Comparison of ENCODE assay signal across 16 cellular contexts in the genomic region with DNA sequence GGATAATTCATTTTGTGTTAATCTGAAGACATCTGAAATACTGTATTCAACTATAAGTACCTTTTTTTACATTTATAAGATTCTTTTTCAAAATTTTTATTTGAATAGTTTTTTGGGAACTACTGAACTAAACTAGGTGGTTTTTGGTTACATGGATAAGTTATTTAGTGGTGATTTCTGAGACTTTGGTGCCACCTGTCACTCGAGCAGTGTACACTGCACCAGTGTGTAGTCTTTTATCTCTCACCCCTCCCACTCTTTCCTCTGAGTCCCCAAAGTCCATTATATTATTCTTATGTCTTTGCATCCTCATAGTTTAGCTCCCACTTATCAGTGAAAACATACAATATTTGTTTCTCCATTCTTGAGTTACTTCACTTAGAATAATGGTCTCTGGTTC. TPM values are rescaled to one million over a fixed set of nuclear protein-coding genes. Genes with fewer than 3 reads are reported as not detected.
"Had no signal": no experiment of that assay in that cellular context is flagged by ENCODE, and none has a peak within 500 bp of the region (broad histone marks: within the 10 kb centered on the region; RNA-seq: fewer than 3 reads in every experiment).

No MANE protein-coding gene starts in this region.

- H3K36me3 ChIP-seq: ascending aorta, ovary, sigmoid colon, thoracic aorta, upper lobe of right lung had no signal

- ATAC-seq: upper lobe of right lung had no signal

- H3K27ac ChIP-seq: ascending aorta, dorsolateral prefrontal cortex, ovary, sigmoid colon, thoracic aorta, upper lobe of right lung had no signal

- H3K27ac Mint-ChIP-seq: activated naive CD4-positive, alpha-beta T cell treated with anti-CD3 and anti-CD28 coated beads, Interleukin-2, amount 10 ng/mL, durations not matched to agents 7 days and 5 days; activated T-helper 2 cell treated with anti-CD3 and anti-CD28 coated beads, Interferon-gamma antibody, Interleukin-2, Interleukin-4, amounts not matched to agents 10 μg/mL and 5 μg/mL and 100 μg/mL, durations not matched to agents 14 hours and 24 hours and 36 hours had no signal

- H3K4me3 Mint-ChIP-seq: activated naive CD4-positive, alpha-beta T cell treated with anti-CD3 and anti-CD28 coated beads, Interleukin-2, amount 10 ng/mL, durations not matched to agents 7 days and 5 days had no signal

- H3K4me3 ChIP-seq: ascending aorta, dorsolateral prefrontal cortex, lung, ovary, sigmoid colon, thoracic aorta, upper lobe of right lung had no signal

- H3K4me1 Mint-ChIP-seq: activated naive CD4-positive, alpha-beta T cell treated with anti-CD3 and anti-CD28 coated beads, Interleukin-2, amount 10 ng/mL, durations not matched to agents 7 days and 5 days had no signal

- H3K36me3 Mint-ChIP-seq: activated naive CD4-positive, alpha-beta T cell treated with anti-CD3 and anti-CD28 coated beads, Interleukin-2, amount 10 ng/mL, durations not matched to agents 7 days and 5 days had no signal

- H3K27me3 ChIP-seq: ascending aorta, ovary, sigmoid colon, upper lobe of right lung had no signal

- H3K9me3 ChIP-seq: ascending aorta, ovary, sigmoid colon, thoracic aorta, upper lobe of right lung had no signal

- DNase-seq: activated CD4-positive, CD25-positive, alpha-beta regulatory T cell treated with anti-CD3 and anti-CD28 coated beads, Interleukin-2, amount 50 U/mL, for 72 hours; activated naive CD4-positive, alpha-beta T cell treated with anti-CD3 and anti-CD28 coated beads, Interleukin-2, amount 10 ng/mL, durations not matched to agents 7 days and 5 days; activated T-cell treated with anti-CD3 and anti-CD28 coated beads, Interleukin-2, amount 50 U/mL, for 1 hour; dorsolateral prefrontal cortex; erythroblast; midbrain; ovary; sigmoid colon; stimulated activated CD4-positive, alpha-beta T cell treated with anti-CD3 and anti-CD28 coated beads, Interleukin-2, amount 100 ng/mL, for 24 hours; T-helper 9 cell; upper lobe of right lung had no signal

- H3K9me3 Mint-ChIP-seq: activated naive CD4-positive, alpha-beta T cell treated with anti-CD3 and anti-CD28 coated beads, Interleukin-2, amount 10 ng/mL, durations not matched to agents 7 days and 5 days had no signal

- H3K4me1 ChIP-seq: ascending aorta, sigmoid colon, upper lobe of right lung had no signal

RNA-seq across cellular contexts. Expression of gene CD86, which starts 57.6 kb away (rescaled TPM):
- total RNA-seq: ascending aorta, chondrocyte had no signal
